8 cellular contexts compared by ENCODE assay signal in genomic region chr12:51424094-51424661, GRCh38. TPM values are rescaled to one million over a fixed set of nuclear protein-coding genes. Genes with fewer than 3 reads are reported as not detected.
DNase-seq lines count a peak whose midpoint lies in the region; ATAC-seq and TF ChIP-seq lines count a peak whose summit lies in the region.

No MANE protein-coding gene starts in this region.

- H3K18ac ChIP-seq in H9 (ENCODE audit: insufficient read length, low read depth, low read length) = no peak overlapping the region

- no peak overlapping the region for H2BK15ac ChIP-seq in H9 (ENCODE audit: low read depth, low read length)

- no peaks in the 10 kb centered on the region for H4K20me1 ChIP-seq in H9 (ENCODE audit: control insufficient read depth, insufficient read depth, insufficient read length)
- H4K20me1 ChIP-seq in smooth muscle cell (ENCODE audit: low read depth) = no peaks in the 10 kb centered on the region

- no CpG with 5 or more reads among the region's 10 CpGs for WGBS in H9 (ENCODE audit: extremely low coverage, insufficient read length, low lambda C conversion rate)
- 52% methylated on average over 10 of the region's 10 CpGs for WGBS in smooth muscle cell (ENCODE audit: low lambda C conversion rate)

- no peaks in the 10 kb centered on the region for H3K79me1 ChIP-seq in H9 (ENCODE audit: insufficient read depth, low read depth, low read length, poor library complexity, severe bottlenecking)

- POLR2A ChIA-PET in T-cell (lab: Charles Lee) = interaction anchor here (0.6 kb wide), 2 partner anchors 356 to 524 kb away, joined by 3 read pairs; no protein-coding TSS in a partner anchor

- H3K36me3 Mint-ChIP-seq in H9 (ENCODE audit: insufficient read depth in 1 of 3, low read depth in 3 of 3) = peaks cover 0 to 2% (median 0%) of the 10 kb centered on the region in 3 experiments; a peak in 3 of 7 replicates
- H3K36me3 Mint-ChIP-seq in T-cell = no peaks in the 10 kb centered on the region

- H3K27ac Mint-ChIP-seq in H9 (peak overlapping the region in 2 of 3 experiments; percentile 4 to 72; a peak in 2 of 7 replicates), T-cell (no peak overlapping the region)

- H3K9me3 ChIP-seq in H9 (ENCODE audit: control insufficient read depth, low read depth, low read length) = no peaks in the 10 kb centered on the region
- H3K9me3 ChIP-seq in smooth muscle cell (replicated peaks; ENCODE audit: low read depth) = no peaks in the 10 kb centered on the region

- DNase-seq in H9 (no peak), T-cell (no peak), fibroblast of pulmonary artery (ENCODE audit: low read depth) (no peak), smooth muscle cell (lab: John Stamatoyannopoulos, UW; ENCODE audit: unreplicated experiment) (no peak), RKO (ENCODE audit: low spot score) (no peak), germinal center (ENCODE audit: low spot score) (no peak)
- DNase-seq in activated effector memory CD4-positive, alpha-beta T cell treated with Interleukin-2 at 50 U/mL for 16 hours = no peak

- H3K36me3 ChIP-seq in smooth muscle cell (ENCODE audit: low read depth) = no peaks in the 10 kb centered on the region

- no peak overlapping the region for H3K23ac ChIP-seq in H9 (ENCODE audit: insufficient read length, low read depth, low read length)

- no peak overlapping the region for H3K4ac ChIP-seq in H9 (ENCODE audit: low read depth, low read length)

- no peak overlapping the region for H2AFZ ChIP-seq in H9 (ENCODE audit: low read length)
- no peak overlapping the region for H2AFZ ChIP-seq in smooth muscle cell (ENCODE audit: low read depth)

- H3K9ac ChIP-seq in H9 (ENCODE audit: extremely low read depth, insufficient read length, low read length) = no peak overlapping the region
- no peak overlapping the region for H3K9ac ChIP-seq in smooth muscle cell (ENCODE audit: low read depth)

- H3K4me2 ChIP-seq in H9 (ENCODE audit: insufficient read depth, insufficient read length, low read length) (no peak overlapping the region), smooth muscle cell (peak overlapping the region; percentile 86)

- no peak overlapping the region for H4K5ac ChIP-seq in H9 (ENCODE audit: insufficient read length, low read depth, low read length)

- no peaks in the 10 kb centered on the region for H3F3A ChIP-seq in smooth muscle cell (ENCODE audit: low read depth)

- H3K14ac ChIP-seq in H9 (ENCODE audit: insufficient read depth, low read length) = no peak overlapping the region

- peak overlapping the region; percentile 60 for H3K4me3 ChIP-seq in fibroblast of pulmonary artery (replicated peaks; ENCODE audit: low read depth, low read length)
- peak overlapping the region; percentile 64 for H3K4me3 ChIP-seq in smooth muscle cell

- peaks cover 48 to 53% of the 10 kb centered on the region in 2 experiments for H3K4me1 Mint-ChIP-seq in H9
- peaks cover 12 to 22% (median 17%) of the 10 kb centered on the region in 3 donors for H3K4me1 Mint-ChIP-seq in T-cell

- H3K9me3 Mint-ChIP-seq in H9 (no peaks in the 10 kb centered on the region), T-cell (no peaks in the 10 kb centered on the region)

- H3K4me3 Mint-ChIP-seq in H9 (peak overlapping the region in 1 of 2 experiments; percentile 14; a peak in 3 of 5 replicates), T-cell (peak overlapping the region; percentile 78 to 85 (median 80))

- TF ChIP-seq CTCF in H9 (conservative IDR thresholded peaks at IDR 0.05) (no peak), fibroblast of pulmonary artery (IDR thresholded peaks at IDR 0.05; ENCODE audit: low read length, missing control alignments) (no peak), smooth muscle cell (IDR thresholded peaks at IDR 0.05; ENCODE audit: borderline replicate concordance, insufficient read depth, poor library complexity, severe bottlenecking) (no peak)

- no peak overlapping the region for H2BK20ac ChIP-seq in H9 (ENCODE audit: low read depth, low read length, poor library complexity, severe bottlenecking)

- H2BK5ac ChIP-seq in H9 (ENCODE audit: insufficient read length, low read length) = no peak overlapping the region

- no peak overlapping the region for H2BK12ac ChIP-seq in H9 (ENCODE audit: insufficient read length, low read depth, low read length)

- H2BK120ac ChIP-seq in H9 (ENCODE audit: low read depth, low read length, poor library complexity, severe bottlenecking) = no peak overlapping the region

- H4K91ac ChIP-seq in H9 (ENCODE audit: insufficient read length, low read depth, low read length) = no peak overlapping the region

- H3K23me2 ChIP-seq in H9 (ENCODE audit: insufficient read length, low read depth, low read length, poor library complexity, severe bottlenecking) = peaks cover 7% of the 10 kb centered on the region

- H3K27me3 ChIP-seq in H9 (ENCODE audit: insufficient read depth, low read length) (no peaks in the 10 kb centered on the region), smooth muscle cell (ENCODE audit: low read depth) (no peaks in the 10 kb centered on the region)

- no peak overlapping the region for H3K56ac ChIP-seq in H9 (ENCODE audit: insufficient read length, low read depth, low read length)

- H3K79me2 ChIP-seq in H9 (ENCODE audit: insufficient read depth, low read length) = no peaks in the 10 kb centered on the region
- H3K79me2 ChIP-seq in smooth muscle cell (ENCODE audit: low read depth) = no peaks in the 10 kb centered on the region

- H3K27ac ChIP-seq in H9 (ENCODE audit: insufficient read length, low read depth, low read length) (no peak overlapping the region), smooth muscle cell (ENCODE audit: low read depth) (no peak overlapping the region)

- H3T11ph ChIP-seq in H9 (ENCODE audit: low read length) = no peak overlapping the region

- no peak overlapping the region for H4K8ac ChIP-seq in H9 (replicated peaks; ENCODE audit: insufficient read length, low read depth, low read length)

- H3K4me1 ChIP-seq in H9 (ENCODE audit: insufficient read depth, low read length) (no peaks in the 10 kb centered on the region; the same call in 1 of the 2 replicates), smooth muscle cell (ENCODE audit: low read depth) (peaks cover 5% of the 10 kb centered on the region)

- CTCF ChIA-PET in T-cell (lab: Charles Lee) = interaction anchor here (0.5 to 1.2 kb wide), 4 partner anchors 9 to 967 kb away, joined by 3 to 6 read pairs (median 4); no protein-coding TSS in a partner anchor

- H2AK5ac ChIP-seq in H9 (ENCODE audit: insufficient read length, low read length) = no peak overlapping the region

- ATAC-seq in T-cell (replicated peaks in 1 of 4) (no peak), HG03095 (IDR thresholded peaks at IDR 0.05; ENCODE audit: unreplicated experiment) (no peak)

- H3K27me3 Mint-ChIP-seq in H9 (ENCODE audit: low read depth) (peaks cover 3% of the 10 kb centered on the region; the same call in 1 of the 2 replicates), T-cell (no peaks in the 10 kb centered on the region)

RNA-seq across cellular contexts. Expression of gene SLC4A8, which starts 0.5 kb away (rescaled TPM):
- total RNA-seq in H9 (2021) (18.0 and 26.3 TPM in 2 replicates), T-cell (1 to 10 TPM in 3 of 5 donors, under 1 TPM in 2; 0.82 to 3.3 (median 1.1) TPM), smooth muscle cell (2.2 and 5.2 TPM in 2 replicates)
- 1.00 and 1.3 TPM in 2 replicates for polyA plus RNA-seq in smooth muscle cell

RNA-seq across cellular contexts. Expression of gene GALNT6, which starts 33.0 kb away (rescaled TPM):
- total RNA-seq in H9 (2021) = 9.8 and 11.0 TPM in 2 replicates
- total RNA-seq in T-cell = 10 to 100 TPM in 2 of 5 donors, 1 to 10 TPM in 3; 5.3 to 19.6 (median 7.9) TPM
- total RNA-seq in smooth muscle cell = 38.5 and 55.6 TPM in 2 replicates
- polyA plus RNA-seq in smooth muscle cell = 7.8 and 31.2 TPM in 2 replicates

Comparison
In these comparisons a context has a peak if more than half of its experiments do, and no peak if none do; other contexts are left out.
1. H3K27ac Mint-ChIP-seq: peak in H9 (2 of 3); none in T-cell (0 of 2).